ENCODE assay signal across 11 cellular contexts in genomic region chr3:116005404-116005803, GRCh38.
DNase-seq lines count a peak whose midpoint lies in the region; ATAC-seq, FAIRE-seq and TF ChIP-seq lines count a peak whose summit lies in the region.
"Had no signal": no experiment of that assay in that cellular context is flagged by ENCODE, and none has a peak within 500 bp of the region (broad histone marks: within the 10 kb centered on the region; RNA-seq: fewer than 3 reads in every experiment).

No MANE protein-coding gene starts in this region.

- no peak overlapping the region for H3K4me3 ChIP-seq in left ventricle myocardium inferior
- H3K4me3 ChIP-seq: HAP-1 had no signal

- H3K27me3 ChIP-seq in left ventricle myocardium inferior (ENCODE audit: low read depth), result no peaks in the 10 kb centered on the region

- H3K4me1 Mint-ChIP-seq in HFFc6 (ENCODE audit: low read depth), result peaks cover 54% of the 10 kb centered on the region

- DNase-seq in ACHN (peak; percentile 91), HFFc6 (peak; percentile 96), left ventricle myocardium inferior (peak; percentile 12), HuH-7 (ENCODE audit: low spot score) (no peak), NOMO-1 treated with DMSO at 0.1 percent for 48 hours (lab: John Stamatoyannopoulos, UW; ENCODE audit: unreplicated experiment) (no peak), frontal cortex (ENCODE audit: low spot score in 2 of 2) (no peak)
- DNase-seq in activated CD8-positive, alpha-beta memory T cell treated with anti-CD3 and anti-CD28 coated beads, Interleukin-2, amount 50 U/mL, for 4 hours, result no peak
- DNase-seq: activated T-cell treated with anti-CD3 and anti-CD28 coated beads, Interleukin-2, amount 50 U/mL, for 24 hours; stimulated activated CD4-positive, alpha-beta T cell treated with anti-CD3 and anti-CD28 coated beads, Interleukin-2, amount 100 ng/mL, for 24 hours had no signal

- peak overlapping the region; percentile 95 for H3K27ac Mint-ChIP-seq in HFFc6
- H3K27ac Mint-ChIP-seq: activated T-cell treated with anti-CD3 and anti-CD28 coated beads, Interleukin-2, amount 50 U/mL, for 24 hours had no signal

- ATAC-seq in SK-N-SH treated with all-trans-retinoic acid at 6 μM for 48 hours, result peak; percentile 96

- H3K4me1 ChIP-seq in left ventricle myocardium inferior, result peaks cover 10% of the 10 kb centered on the region

- no peak for FAIRE-seq in frontal cortex (lab: Jason Lieb, UNC)

- H3K36me3 ChIP-seq in left ventricle myocardium inferior, result no peaks in the 10 kb centered on the region
- H3K36me3 ChIP-seq: HAP-1 had no signal

- H3K9me3 ChIP-seq in left ventricle myocardium inferior (replicated peaks), result no peaks in the 10 kb centered on the region
- H3K9me3 ChIP-seq: HAP-1 had no signal

- H3K27me3 Mint-ChIP-seq in HFFc6 (ENCODE audit: insufficient read depth), result no peaks in the 10 kb centered on the region; the same call in 1 of the 2 replicates

- no peak overlapping the region for H3K27ac ChIP-seq in left ventricle myocardium inferior (replicated peaks)

- in situ Hi-C loops in ACHN (cut with HindIII; ENCODE audit: low pct_ligation_motif_present, low pct_unique_long_range_greater_than_20kb, low sequenced_read_pairs), result no loop called here

- no peak overlapping the region for H3K4me3 Mint-ChIP-seq in HFFc6
- H3K4me3 Mint-ChIP-seq: activated T-cell treated with anti-CD3 and anti-CD28 coated beads, Interleukin-2, amount 50 U/mL, for 24 hours had no signal

- H3K36me3 Mint-ChIP-seq in HFFc6 (ENCODE audit: low read depth), result no peaks in the 10 kb centered on the region

- H3K9me3 Mint-ChIP-seq in HFFc6, result no peaks in the 10 kb centered on the region
- H3K9me3 Mint-ChIP-seq: activated T-cell treated with anti-CD3 and anti-CD28 coated beads, Interleukin-2, amount 50 U/mL, for 24 hours had no signal

- intact Hi-C loops in left ventricle myocardium inferior (cut with micrococcal nuclease), result no loop called here

- no peak for TF ChIP-seq CTCF in HFFc6 (IDR thresholded peaks at IDR 0.05)
- no peak for TF ChIP-seq CTCF in left ventricle myocardium inferior (IDR thresholded peaks at IDR 0.05; ENCODE audit: borderline replicate concordance)

TF ChIP-seq in SK-N-SH treated with all-trans-retinoic acid at 6 μM for 48 hours, 23 proteins besides CTCF, POLR2A, EP300 and RAD21:
- TF ChIP-seq ISL1 (CRISPR knock-in tag; IDR thresholded peaks at IDR 0.05) (0 out of 2 replicates have a peak, but pooled peaks have one; percentile 28), TOX (CRISPR knock-in tag; IDR thresholded peaks at IDR 0.05; ENCODE audit: borderline replicate concordance) (peak; percentile 37; the same call in 1 of the 2 replicates), CSDC2 (CRISPR knock-in tag; IDR thresholded peaks at IDR 0.05) (no peak)

Comparison
In these comparisons a context has a peak if more than half of its experiments do, and no peak if none do; other contexts are left out.
1. DNase-seq: peak in ACHN (single experiment), HFFc6 (single experiment) and left ventricle myocardium inferior (single experiment); none in HuH-7 (single experiment), NOMO-1 treated with DMSO at 0.1 percent for 48 hours (single experiment), activated CD8-positive, alpha-beta memory T cell treated with anti-CD3 and anti-CD28 coated beads, Interleukin-2, amount 50 U/mL, for 4 hours (single experiment) and frontal cortex (0 of 2).